Comparison of ENCODE assay signal across 17 cellular contexts in the genomic region with DNA sequence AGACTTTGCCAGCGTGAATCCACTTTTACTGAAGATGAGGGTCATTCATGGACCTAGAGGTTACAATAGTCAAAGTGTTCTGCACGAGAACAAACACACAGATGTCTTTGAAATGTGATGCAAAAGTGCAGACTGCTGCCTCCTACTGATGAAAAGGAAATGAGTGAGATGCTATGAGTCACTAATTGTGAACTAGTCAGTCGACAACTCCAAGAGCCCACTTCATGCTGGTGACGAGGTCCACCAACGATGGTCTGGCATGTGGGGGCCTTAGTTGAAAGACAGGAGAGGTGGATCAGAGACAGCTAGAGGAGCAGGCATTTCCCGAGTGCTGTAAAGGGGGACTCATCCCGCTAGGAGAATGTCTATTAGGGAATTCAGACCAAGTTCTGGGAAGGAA. TPM values are rescaled to one million over a fixed set of nuclear protein-coding genes. Genes with fewer than 3 reads are reported as not detected.
DNase-seq lines count a peak whose midpoint lies in the region; ATAC-seq, FAIRE-seq and TF ChIP-seq lines count a peak whose summit lies in the region.
"Had no signal": no experiment of that assay in that cellular context is flagged by ENCODE, and none has a peak within 500 bp of the region (broad histone marks: within the 10 kb centered on the region; RNA-seq: fewer than 3 reads in every experiment).

No MANE protein-coding gene starts in this region.

- no peaks in the 10 kb centered on the region for H4K20me1 ChIP-seq in HepG2 (ENCODE audit: insufficient read depth, low read length)

- H3K27ac ChIP-seq in HepG2 (ENCODE audit: extremely low read length, insufficient read depth, low read length) = no peak overlapping the region
- H3K27ac ChIP-seq in right lobe of liver = no peak overlapping the region
- H3K27ac ChIP-seq: neutrophil had no signal

- TF ChIP-seq EP300 in HepG2 (IDR thresholded peaks at IDR 0.05; ENCODE audit: low read depth in 2 of 2, low read length in 2 of 2) (no peak), HepG2 (CRISPR knock-in tag; IDR thresholded peaks at IDR 0.05; ENCODE audit: borderline replicate concordance) (no peak)

- TF ChIP-seq POLR2A in HepG2 (IDR thresholded peaks at IDR 0.05; ENCODE audit: insufficient read depth in 1 of 2, low read depth in 2 of 2, low read length in 2 of 2) (no peak), right lobe of liver (IDR thresholded peaks at IDR 0.05) (no peak)

- no peak overlapping the region for H3K9ac ChIP-seq in HepG2 (ENCODE audit: insufficient read depth, low read depth, low read length)

- WGBS in HepG2 (ENCODE audit: low lambda C conversion rate) = 29% methylated on average over 7 of the region's 7 CpGs
- WGBS in right lobe of liver (ENCODE audit: insufficient coverage, low coverage, low lambda C conversion rate, missing lambda C conversion rate) = 51% methylated on average over 6 of the region's 7 CpGs

- intact Hi-C loops in HepG2 (cut with micrococcal nuclease; ENCODE audit: unreplicated experiment) = no loop called here
- intact Hi-C loops in right lobe of liver (cut with DNase I) = loop anchor here in 1 of 2 donors (10.0 kb wide), 2 partner anchors 60 to 180 kb away; no protein-coding TSS in a partner anchor

- no peaks in the 10 kb centered on the region for H3K36me3 ChIP-seq in HepG2 (replicated peaks in 1 of 2; ENCODE audit: control insufficient read depth in 1 of 2, insufficient read depth in 2 of 2, low read length in 2 of 2)
- no peaks in the 10 kb centered on the region for H3K36me3 ChIP-seq in right lobe of liver

- H3K79me2 ChIP-seq in HepG2 (ENCODE audit: insufficient read depth, low read length) = no peaks in the 10 kb centered on the region

- BruUV-seq in HepG2 (replicated peaks; lab: Mats Ljungman, UMichigan) = no TSS peak

- TF ChIP-seq RAD21 in HepG2 (CRISPR knock-in tag; IDR thresholded peaks at IDR 0.05) = no peak

- no peak overlapping the region for H3K4me3 ChIP-seq in HepG2 (replicated peaks in 1 of 3; ENCODE audit: insufficient read depth in 1 of 3, low read depth in 2 of 3, low read length in 3 of 3)
- H3K4me3 ChIP-seq in right lobe of liver = no peak overlapping the region

- 0 out of 2 replicates have a peak overlapping the region, but pooled peaks have one; percentile 26 for H3K4me2 ChIP-seq in HepG2 (ENCODE audit: low read depth, low read length)

- H3K4me1 ChIP-seq in HepG2 (ENCODE audit: insufficient read depth, low read length) = peaks cover 21% of the 10 kb centered on the region; the same call in 1 of the 2 replicates
- H3K4me1 ChIP-seq in right lobe of liver = peaks cover 0 to 9% (median 0%) of the 10 kb centered on the region in 4 donors

- CTCF ChIA-PET in HepG2 (lab: Yijun Ruan, JAX; ENCODE audit: low intra/inter-chr PET ratio, low total read pairs) = no interaction called here

- H3K27me3 ChIP-seq in HepG2 (ENCODE audit: control insufficient read depth in 1 of 2, insufficient read depth in 2 of 2, low read length in 2 of 2) (peaks cover 0 to 6% of the 10 kb centered on the region in 2 experiments; a peak in 1 of 5 replicates), right lobe of liver (no peaks in the 10 kb centered on the region)

- in situ Hi-C loops in HepG2 (cut with HindIII; ENCODE audit: extremely low pct_ligation_motif_present, low pct_unique_long_range_greater_than_20kb) = loop anchor here (10.0 kb wide), 1 partner anchor 180 kb away; no protein-coding TSS in a partner anchor

- POLR2A ChIA-PET in HepG2 (lab: Yijun Ruan, JAX) = no interaction called here

- TF ChIP-seq CTCF in HepG2 (CRISPR knock-in tag; IDR thresholded peaks at IDR 0.05) (peak; percentile 29; the same call in 1 of the 2 replicates), right lobe of liver (IDR thresholded peaks at IDR 0.05) (no peak)

- FAIRE-seq in HepG2 (lab: Jason Lieb, UNC) = no peak
- FAIRE-seq: endometrium, islet of Langerhans had no signal

- DNase-seq in HepG2 (ENCODE audit: low spot score) (peak; percentile 38), right lobe of liver (no peak), RKO (ENCODE audit: low spot score) (peak; percentile 67), superior temporal gyrus (ENCODE audit: extremely low spot score) (peak; percentile 21)
- no peak for DNase-seq in activated T-cell treated with anti-CD3 and anti-CD28 coated beads, Interleukin-2, amount 50 U/mL, for 1 hour
- DNase-seq in activated naive CD4-positive, alpha-beta T cell treated with anti-CD3 and anti-CD28 coated beads, Interleukin-2, amount 50 U/mL, for 16 hours = no peak
- DNase-seq: activated CD8-positive, alpha-beta T cell treated with anti-CD3 and anti-CD28 coated beads, Interleukin-2, amount 10 ng/mL, durations not matched to agents 7 days and 5 days; activated naive CD8-positive, alpha-beta T cell treated with anti-CD3 and anti-CD28 coated beads, Interleukin-2, amount 10 ng/mL, durations not matched to agents 7 days and 5 days; GF-D8; NCI-H1092 treated with DMSO at 0.1 percent for 48 hours; NCI-H748 treated with DMSO at 0.1 percent for 48 hours; stimulated activated CD4-positive, alpha-beta T cell treated with anti-CD3 and anti-CD28 coated beads, Interleukin-2, amount 100 ng/mL, for 24 hours had no signal

- ATAC-seq in HepG2 (no peak), right lobe of liver (no peak), esophagus mucosa (peak; percentile 15), GM18502 (IDR thresholded peaks at IDR 0.05; ENCODE audit: poor library complexity, unreplicated experiment) (no peak)
- ATAC-seq: activated CD8-positive, alpha-beta T cell treated with anti-CD3 and anti-CD28 coated beads, Interleukin-2, amount 10 ng/mL, durations not matched to agents 7 days and 5 days had no signal

- H3K9me3 ChIP-seq in HepG2 (ENCODE audit: low read length) (no peaks in the 10 kb centered on the region), right lobe of liver (no peaks in the 10 kb centered on the region)
- H3K9me3 ChIP-seq: neutrophil had no signal

- no peak overlapping the region for H2AFZ ChIP-seq in HepG2 (ENCODE audit: low read length)

TF ChIP-seq in HepG2, 621 proteins besides CTCF, POLR2A, EP300 and RAD21:
- TF ChIP-seq BHLHE40 (IDR thresholded peaks at IDR 0.05; ENCODE audit: low read length) (peak; percentile 87), ZBTB38 (CRISPR knock-in tag; IDR thresholded peaks at IDR 0.05) (no peak), SMC3 (IDR thresholded peaks at IDR 0.05; ENCODE audit: low read length) (0 out of 2 replicates have a peak, but pooled peaks have one; percentile 8), NR2F6 (IDR thresholded peaks at IDR 0.05) (no peak), NR2F6 (CRISPR knock-in tag; IDR thresholded peaks at IDR 0.05) (peak; percentile 40; the same call in 1 of the 2 replicates), NFKB2 (CRISPR knock-in tag; IDR thresholded peaks at IDR 0.05; ENCODE audit: borderline replicate concordance) (no peak), SOX13 (IDR thresholded peaks at IDR 0.05) (no peak), SOX13 (CRISPR knock-in tag; conservative IDR thresholded peaks at IDR 0.05 in 1 of 2, IDR thresholded peaks at IDR 0.05 in 1 of 2) (0 out of 4 replicates have a peak, but pooled peaks of 1 of the 2 experiments have one; percentile 35), FOSL2 (CRISPR knock-in tag; IDR thresholded peaks at IDR 0.05) (peak; percentile 76), SOX5 (CRISPR knock-in tag; IDR thresholded peaks at IDR 0.05; ENCODE audit: borderline replicate concordance) (peak; percentile 51; the same call in 1 of the 2 replicates), SIX4 (CRISPR knock-in tag; IDR thresholded peaks at IDR 0.05) (peak; percentile 87), CREB1 (IDR thresholded peaks at IDR 0.05) (peak; percentile 48), CREB1 (CRISPR knock-in tag; IDR thresholded peaks at IDR 0.05) (no peak), ZNF225 (CRISPR knock-in tag; IDR thresholded peaks at IDR 0.05) (no peak), ZNF3 (CRISPR knock-in tag; IDR thresholded peaks at IDR 0.05) (peak; percentile 72; the same call in 1 of the 2 replicates), NR2F1 (CRISPR knock-in tag; IDR thresholded peaks at IDR 0.05) (0 out of 4 replicates have a peak, but pooled peaks of 1 of the 2 experiments have one; percentile 24), TCF7 (IDR thresholded peaks at IDR 0.05; ENCODE audit: low read depth) (peak; percentile 35; the same call in 1 of the 2 replicates), SP5 (CRISPR knock-in tag; IDR thresholded peaks at IDR 0.05; ENCODE audit: borderline replicate concordance, low read depth) (no peak)

RNA-seq across cellular contexts. Expression of a gene that starts 17.1 kb away (rescaled TPM):
- total RNA-seq in HepG2 (2016; rRNA removed; fragmentation: Illumina TruSeq; extraction: Trizol) (7.2 and 9.2 TPM in 2 replicates), right lobe of liver (1 to 10 TPM; 3.8 to 7.6 (median 5.8) TPM), esophagus mucosa (8.9 TPM)
- 61.5 and 67.5 TPM in 2 replicates for total RNA-seq in HepG2 (2016; cell fraction: cytosol; rRNA removed; fragmentation: Illumina TruSeq; extraction: Trizol; ENCODE audit: low read depth)
- total RNA-seq in HepG2 (2016; cell fraction: insoluble cytoplasmic fraction; rRNA removed; fragmentation: Illumina TruSeq; extraction: Trizol) = 7.3 and 7.5 TPM in 2 replicates
- total RNA-seq in HepG2 (2016; cell fraction: membrane; rRNA removed; fragmentation: Illumina TruSeq; extraction: Trizol) = 27.9 and 29.6 TPM in 2 replicates
- 11.9 and 13.5 TPM in 2 replicates for total RNA-seq in HepG2 (2016; cell fraction: nucleus; rRNA removed; fragmentation: Illumina TruSeq; extraction: Trizol)
- polyA plus RNA-seq in HepG2 (2011; rRNA removed) = 3.0 and 3.4 TPM in 2 replicates
- 1.9 TPM in 2 replicates for polyA plus RNA-seq in HepG2 (2011; cell fraction: cytosol; rRNA removed)
- 10.0 and 10.5 TPM in 2 replicates for polyA plus RNA-seq in HepG2 (2011; cell fraction: nucleus; rRNA removed)
- 1.7 and 2.1 TPM in 2 replicates for polyA plus RNA-seq in HepG2 (2012)
- polyA plus RNA-seq in HepG2 (2016; cell fraction: cytosol; fragmentation: Illumina TruSeq; extraction: Trizol; ENCODE audit: low read depth) = 0.10 TPM in 2 replicates
- 2.1 and 2.7 TPM in 2 replicates for polyA plus RNA-seq in HepG2 (2016; cell fraction: insoluble cytoplasmic fraction; fragmentation: Illumina TruSeq; extraction: Trizol; ENCODE audit: low read depth)
- polyA plus RNA-seq in HepG2 (2016; cell fraction: membrane; fragmentation: Illumina TruSeq; extraction: Trizol; ENCODE audit: low read depth) = 0.42 and 0.51 TPM in 2 replicates
- polyA plus RNA-seq in HepG2 (2016; cell fraction: nucleus; fragmentation: Illumina TruSeq; extraction: Trizol; ENCODE audit: insufficient read depth, low read depth) = 5.6 and 6.3 TPM in 2 replicates
- 20.6 and 28.6 TPM in 2 replicates for polyA minus RNA-seq in HepG2 (2011; rRNA and poly(A)+ RNA removed; ENCODE audit: low replicate concordance)
- 8.0 and 17.3 TPM in 2 replicates for polyA minus RNA-seq in HepG2 (2011; cell fraction: cytosol; rRNA and poly(A)+ RNA removed)
- 27.7 and 32.1 TPM in 2 replicates for polyA minus RNA-seq in HepG2 (2011; cell fraction: nucleus; rRNA and poly(A)+ RNA removed)

Comparison
In these comparisons a context has a peak if more than half of its experiments do, and no peak if none do; other contexts are left out.
1. DNase-seq: peak in HepG2 (single experiment), RKO (single experiment) and superior temporal gyrus (single experiment); none in right lobe of liver (0 of 3), activated T-cell treated with anti-CD3 and anti-CD28 coated beads, Interleukin-2, amount 50 U/mL, for 1 hour (single experiment) and activated naive CD4-positive, alpha-beta T cell treated with anti-CD3 and anti-CD28 coated beads, Interleukin-2, amount 50 U/mL, for 16 hours (single experiment).